In genomic region chr12:4355843-4356327, GRCh38 we compare ENCODE assay signal across 9 cellular contexts. TPM values are rescaled to one million over a fixed set of nuclear protein-coding genes. Genes with fewer than 3 reads are reported as not detected.
DNase-seq lines count a peak whose midpoint lies in the region; ATAC-seq and TF ChIP-seq lines count a peak whose summit lies in the region.
"Had no signal": no experiment of that assay in that cellular context is flagged by ENCODE, and none has a peak within 500 bp of the region (broad histone marks: within the 10 kb centered on the region; RNA-seq: fewer than 3 reads in every experiment).

No MANE protein-coding gene starts in this region.

- peaks cover 6% of the 10 kb centered on the region for H3K36me3 Mint-ChIP-seq in mesothelial cell of epicardium

- H3K4me3 ChIP-seq in adrenal gland = no peak overlapping the region
- H3K4me3 ChIP-seq: tibial nerve had no signal

- WGBS in adrenal gland, 4 donors = 41 to 81% (median 60%) methylated on average over 1 of the region's 1 CpG

- H3K4me3 Mint-ChIP-seq in mesothelial cell of epicardium = no peak overlapping the region

- H3K36me3 ChIP-seq in adrenal gland (replicated peaks in 1 of 2) = no peaks in the 10 kb centered on the region

- peaks cover 18% of the 10 kb centered on the region for H3K9me3 Mint-ChIP-seq in mesothelial cell of epicardium

- ATAC-seq in GM18870 (IDR thresholded peaks at IDR 0.05; ENCODE audit: unreplicated experiment) = no peak

- no peaks in the 10 kb centered on the region for H3K9me3 ChIP-seq in adrenal gland (replicated peaks in 1 of 3)

- in situ Hi-C loops in GM13976 (cut with MboI; ENCODE audit: low sequenced_read_pairs, unreplicated experiment) = no loop called here

- no peak for TF ChIP-seq POLR2A in adrenal gland (IDR thresholded peaks at IDR 0.05)

- no peaks in the 10 kb centered on the region for H3K27me3 Mint-ChIP-seq in mesothelial cell of epicardium (ENCODE audit: low read depth)

- DNase-seq in A172 (ENCODE audit: low spot score) = peak; percentile 7
- peak; percentile 48 for DNase-seq in GM13976 (ENCODE audit: low spot score)
- peak; percentile 48 for DNase-seq in RPMI8226
- DNase-seq in adrenal gland = peak; percentile 8 to 63 (median 19)
- DNase-seq in mesothelial cell of epicardium (ENCODE audit: low spot score in 2 of 2, unreplicated experiment in 2 of 2) = no peak
- DNase-seq in HPDE6-E6E7 (ENCODE audit: extremely low spot score) = no peak
- no peak for DNase-seq in GOT3 (lab: John Stamatoyannopoulos, UW)

- no peaks in the 10 kb centered on the region for H3K27me3 ChIP-seq in adrenal gland
- H3K27me3 ChIP-seq: tibial nerve had no signal

- no peaks in the 10 kb centered on the region for H3K4me1 Mint-ChIP-seq in mesothelial cell of epicardium

- H3K27ac Mint-ChIP-seq in mesothelial cell of epicardium = no peak overlapping the region

- H3K27ac ChIP-seq in adrenal gland = no peak overlapping the region
- H3K27ac ChIP-seq: tibial nerve had no signal

- TF ChIP-seq CTCF in GM13976 (IDR thresholded peaks at IDR 0.05; ENCODE audit: borderline replicate concordance, control extremely low read depth, extremely low read depth, insufficient read depth, missing control alignments) = peak; percentile 48
- peak in 4 of 6 experiments; percentile 19 to 38 (median 28) for TF ChIP-seq CTCF in adrenal gland (IDR thresholded peaks at IDR 0.05)
- TF ChIP-seq CTCF in mesothelial cell of epicardium (IDR thresholded peaks at IDR 0.05; ENCODE audit: unreplicated experiment) = peak; percentile 40

- intact Hi-C loops in adrenal gland (cut with DNase I) = no loop called here

- no peaks in the 10 kb centered on the region for H3K4me1 ChIP-seq in adrenal gland (replicated peaks in 1 of 2)
- H3K4me1 ChIP-seq: tibial nerve had no signal

RNA-seq across cellular contexts. Expression of gene FGF23, which starts 23.6 kb away (rescaled TPM):
- total RNA-seq in A172 (2014; rRNA removed; shearing (Covaris generic)) = not detected in 2 replicates
- total RNA-seq in adrenal gland (under 1 TPM in 1 of 8 donors, not detected in 7; 0.58 TPM), mesothelial cell of epicardium (not detected in 3 replicates)
- polyA plus RNA-seq in adrenal gland = under 1 TPM in 1 of 3 donors, not detected in 2; 0.13 TPM
- total RNA-seq: tibial nerve had no signal

RNA-seq across cellular contexts. Expression of gene TIGAR, which starts 34.9 kb away (rescaled TPM):
- 8.8 and 8.9 TPM in 2 replicates for total RNA-seq in A172 (2014; rRNA removed; shearing (Covaris generic))
- total RNA-seq in adrenal gland = 10 to 100 TPM in 5 of 8 donors, 1 to 10 TPM in 3; 2.5 to 20.5 (median 11.9) TPM
- polyA plus RNA-seq in adrenal gland = 10 to 100 TPM in 1 of 3 donors, 1 to 10 TPM in 2; 2.5 to 28.2 (median 5.1) TPM
- total RNA-seq in mesothelial cell of epicardium = 16.7 to 22.1 TPM (median 21.0 TPM) in 3 replicates

Comparison
In these comparisons a context has a peak if more than half of its experiments do, and no peak if none do; other contexts are left out.
1. DNase-seq: peak in A172 (single experiment), GM13976 (single experiment), RPMI8226 (single experiment) and adrenal gland (7 of 7); none in mesothelial cell of epicardium (0 of 2), HPDE6-E6E7 (single experiment) and GOT3 (single experiment).
2. Peak in every context shown above with its lines, with median percentiles within 50 percentile points of each other: CTCF ChIP-seq.